Comparison of ENCODE assay signal across 16 cellular contexts in genomic region chr1:58244872-58245271, GRCh38.
DNase-seq lines count a peak whose midpoint lies in the region; ATAC-seq, FAIRE-seq and TF ChIP-seq lines count a peak whose summit lies in the region.
"Had no signal": no experiment of that assay in that cellular context is flagged by ENCODE, and none has a peak within 500 bp of the region (broad histone marks: within the 10 kb centered on the region; RNA-seq: fewer than 3 reads in every experiment).

No MANE protein-coding gene starts in this region.

- no peaks in the 10 kb centered on the region for H3K9me2 ChIP-seq in GM23338 (ENCODE audit: insufficient read depth)

- no peaks in the 10 kb centered on the region for H3K36me3 Mint-ChIP-seq in GM23338 (ENCODE audit: low read depth)
- H3K36me3 Mint-ChIP-seq in stimulated activated effector memory CD8-positive, alpha-beta T cell treated with anti-CD3 and anti-CD28 coated beads, Interleukin-12 subunit alpha, Interleukin-12 subunit beta, amount 100 ng/mL, for 72 hours, result no peaks in the 10 kb centered on the region
- H3K36me3 Mint-ChIP-seq: CD8-positive, alpha-beta T cell had no signal

- H2AFZ ChIP-seq in GM23338, result no peak overlapping the region
- no peak overlapping the region for H2AFZ ChIP-seq in GM12878 (ENCODE audit: control insufficient read depth, low read depth, low read length)

- BruUV-seq in GM12878 (replicated peaks; lab: Mats Ljungman, UMichigan), result no TSS peak

- TF ChIP-seq RAD21 in GM12878 (IDR thresholded peaks at IDR 0.05; ENCODE audit: insufficient read depth, low read depth, low read length), result no peak

- H3K4me3 Mint-ChIP-seq in GM23338, result no peak overlapping the region
- no peak overlapping the region for H3K4me3 Mint-ChIP-seq in stimulated activated effector memory CD8-positive, alpha-beta T cell treated with anti-CD3 and anti-CD28 coated beads, Interleukin-12 subunit alpha, Interleukin-12 subunit beta, amount 100 ng/mL, for 72 hours
- H3K4me3 Mint-ChIP-seq: B cell; CD8-positive, alpha-beta T cell; HFFc6 had no signal

- CTCF ChIA-PET in HEK293 (lab: Yijun Ruan, JAX), result interaction anchor here (0.6 kb wide), 1 partner anchor 1266 kb away, joined by 3 read pairs; no protein-coding TSS in a partner anchor
- CTCF ChIA-PET in GM12878 (lab: Yijun Ruan, JAX), result no interaction called here

- no peak for TF ChIP-seq EP300 in GM12878 (IDR thresholded peaks at IDR 0.05; ENCODE audit: borderline replicate concordance in 1 of 2, control insufficient read depth in 1 of 2, low read depth in 2 of 2, low read length in 2 of 2)

- H3K4me2 ChIP-seq in GM23338 (no peak overlapping the region), GM12878 (ENCODE audit: control insufficient read depth, insufficient read depth) (no peak overlapping the region)
- H3K4me2 ChIP-seq: BLaER1 treated with 17β-estradiol and CSF1 and Interleukin-3, amounts not matched to agents 10 nM and 100 nM had no signal

- TF ChIP-seq CTCF in GM23338 (conservative IDR thresholded peaks at IDR 0.05; ENCODE audit: low read depth in 2 of 2), result no peak
- no peak for TF ChIP-seq CTCF in HEK293 (tag by site-specific recombination; IDR thresholded peaks at IDR 0.05)
- TF ChIP-seq CTCF in GM12878 (IDR thresholded peaks at IDR 0.05 in 2 of 3, conservative IDR thresholded peaks at IDR 0.05 in 1 of 3; ENCODE audit: control insufficient read depth in 2 of 3, extremely low read depth in 1 of 3, insufficient read depth in 1 of 3, low read depth in 3 of 3, low read length in 3 of 3), result no peak

- peaks cover 33% of the 10 kb centered on the region for H3K4me1 Mint-ChIP-seq in GM23338
- H3K4me1 Mint-ChIP-seq in stimulated activated effector memory CD8-positive, alpha-beta T cell treated with anti-CD3 and anti-CD28 coated beads, Interleukin-12 subunit alpha, Interleukin-12 subunit beta, amount 100 ng/mL, for 72 hours, result no peaks in the 10 kb centered on the region

- SMC1A ChIA-PET in GM12878 (lab: Charles Lee; ENCODE audit: uncharacterized antibody, unreplicated experiment), result interaction anchor here (0.7 kb wide), 2 partner anchors 36 to 147 kb away, joined by 3 read pairs; no protein-coding TSS in a partner anchor

- ATAC-seq in GM23338 (no peak), GM12878 (no peak)
- ATAC-seq in stimulated activated effector memory CD8-positive, alpha-beta T cell treated with anti-CD3 and anti-CD28 coated beads, Interleukin-12 subunit alpha, Interleukin-12 subunit beta, amount 100 ng/mL, for 72 hours, result peak; percentile 21
- ATAC-seq in stimulated activated naive CD8-positive, alpha-beta T cell treated with anti-CD3 and anti-CD28 coated beads, Interleukin-15, Interleukin-2, amounts not matched to agents 100 U/mL and 50 U/mL, for 24 hours, result no peak
- ATAC-seq: CD8-positive, alpha-beta T cell had no signal

- POLR2A ChIA-PET in HEK293 (lab: Yijun Ruan, JAX) (no interaction called here), GM12878 (lab: Charles Lee) (no interaction called here)

- H4K20me1 ChIP-seq in GM23338 (replicated peaks; ENCODE audit: insufficient read depth) (0 out of 2 replicates have a peak, but pooled peaks cover 4% of the 10 kb centered on the region), GM12878 (ENCODE audit: control insufficient read depth, insufficient read depth) (no peaks in the 10 kb centered on the region)
- H4K20me1 ChIP-seq: BLaER1 treated with 17β-estradiol and CSF1 and Interleukin-3, amounts not matched to agents 10 nM and 100 nM had no signal

- no peaks in the 10 kb centered on the region for H3F3A ChIP-seq in GM23338 (replicated peaks; ENCODE audit: low read depth)

- H3K27ac ChIP-seq in GM23338 (ENCODE audit: low read depth), result no peak overlapping the region
- H3K27ac ChIP-seq in HEK293 (ENCODE audit: extremely low read depth, low read depth, low read length), result no peak overlapping the region
- no peak overlapping the region for H3K27ac ChIP-seq in GM12878 (ENCODE audit: control insufficient read depth, insufficient read depth)
- H3K27ac ChIP-seq: BLaER1 treated with 17β-estradiol and CSF1 and Interleukin-3, amounts not matched to agents 10 nM and 100 nM had no signal

- H3K27ac Mint-ChIP-seq in GM23338, result no peak overlapping the region
- H3K27ac Mint-ChIP-seq in stimulated activated effector memory CD8-positive, alpha-beta T cell treated with anti-CD3 and anti-CD28 coated beads, Interleukin-12 subunit alpha, Interleukin-12 subunit beta, amount 100 ng/mL, for 72 hours, result no peak overlapping the region
- H3K27ac Mint-ChIP-seq: B cell; CD8-positive, alpha-beta T cell; HFFc6 had no signal

- 4% methylated on average over 3 of the region's 3 CpGs for WGBS in GM12878 (ENCODE audit: insufficient coverage, insufficient replicate concordance, low lambda C conversion rate, missing lambda C conversion rate)

- peaks cover 15% of the 10 kb centered on the region; the same call in 1 of the 2 replicates for H3K79me2 ChIP-seq in GM23338 (replicated peaks; ENCODE audit: insufficient read depth)
- H3K79me2 ChIP-seq in GM12878 (ENCODE audit: control insufficient read depth, insufficient read depth, low read length), result no peaks in the 10 kb centered on the region

- no peaks in the 10 kb centered on the region for H3K9me3 ChIP-seq in HEK293 (ENCODE audit: control insufficient read depth, insufficient read depth, low read depth, low read length)
- no peaks in the 10 kb centered on the region for H3K9me3 ChIP-seq in GM12878 (replicated peaks; ENCODE audit: control insufficient read depth, insufficient read depth, low read length)
- H3K9me3 ChIP-seq: HAP-1 had no signal

- peaks cover 27% of the 10 kb centered on the region for H3K27me3 ChIP-seq in GM23338 (ENCODE audit: insufficient read depth)
- H3K27me3 ChIP-seq in GM12878 (replicated peaks in 1 of 2; ENCODE audit: control insufficient read depth in 2 of 2, insufficient read depth in 2 of 2, low read length in 1 of 2), result peaks cover 3% of the 10 kb centered on the region in 2 experiments; a peak in 3 of 4 replicates
- H3K27me3 ChIP-seq: BLaER1 treated with 17β-estradiol and CSF1 and Interleukin-3, amounts not matched to agents 10 nM and 100 nM had no signal

- TF ChIP-seq POLR2A in GM12878 (IDR thresholded peaks at IDR 0.05; ENCODE audit: low read depth, low read length), result no peak

- no peaks in the 10 kb centered on the region for H3K9me3 Mint-ChIP-seq in GM23338
- H3K9me3 Mint-ChIP-seq in stimulated activated effector memory CD8-positive, alpha-beta T cell treated with anti-CD3 and anti-CD28 coated beads, Interleukin-12 subunit alpha, Interleukin-12 subunit beta, amount 100 ng/mL, for 72 hours, result no peaks in the 10 kb centered on the region
- H3K9me3 Mint-ChIP-seq: CD8-positive, alpha-beta T cell; HFFc6 had no signal

- no peak overlapping the region for H3K4me3 ChIP-seq in GM23338
- H3K4me3 ChIP-seq in HEK293 (ENCODE audit: low read depth, low read length), result no peak overlapping the region
- H3K4me3 ChIP-seq in GM12878, result no peak overlapping the region
- H3K4me3 ChIP-seq: BLaER1 treated with 17β-estradiol and CSF1 and Interleukin-3, amounts not matched to agents 10 nM and 100 nM; HAP-1 had no signal

- H3K9ac ChIP-seq in GM12878 (ENCODE audit: control insufficient read depth, insufficient read depth, low read length), result no peak overlapping the region
- H3K9ac ChIP-seq: BLaER1 treated with 17β-estradiol and CSF1 and Interleukin-3, amounts not matched to agents 10 nM and 100 nM had no signal

- H3K4me1 ChIP-seq in GM23338 (ENCODE audit: insufficient read depth) (peaks cover 18% of the 10 kb centered on the region), HEK293 (ENCODE audit: control insufficient read depth, insufficient read depth, low read length) (no peaks in the 10 kb centered on the region), GM12878 (ENCODE audit: control insufficient read depth, insufficient read depth, low read length) (no peaks in the 10 kb centered on the region)
- H3K4me1 ChIP-seq: HAP-1 had no signal

- peaks cover 19% of the 10 kb centered on the region for H3K27me3 Mint-ChIP-seq in GM23338 (ENCODE audit: insufficient read depth, low read depth, poor library complexity)

- intact Hi-C loops in GM12878 (cut with micrococcal nuclease; ENCODE audit: unreplicated experiment), result no loop called here

- H3K36me3 ChIP-seq in GM23338 (ENCODE audit: insufficient read depth), result no peaks in the 10 kb centered on the region
- no peaks in the 10 kb centered on the region for H3K36me3 ChIP-seq in HEK293 (ENCODE audit: control insufficient read depth in 2 of 2, insufficient read depth in 1 of 2, low read length in 2 of 2)
- H3K36me3 ChIP-seq in GM12878 (ENCODE audit: control insufficient read depth in 2 of 2, insufficient read depth in 2 of 2, low read length in 1 of 2), result no peaks in the 10 kb centered on the region
- H3K36me3 ChIP-seq: BLaER1 treated with 17β-estradiol and CSF1 and Interleukin-3, amounts not matched to agents 10 nM and 100 nM; HAP-1 had no signal

- RAD21 ChIA-PET in GM12878 (lab: Charles Lee; ENCODE audit: unreplicated experiment), result no interaction called here

- DNase-seq in GM23338 (ENCODE audit: low spot score) (no peak), GM12878 (ENCODE audit: low read depth, low spot score) (no peak), RPMI8226 (no peak)
- no peak for DNase-seq in stimulated activated effector memory CD8-positive, alpha-beta T cell treated with anti-CD3 and anti-CD28 coated beads, Interleukin-12 subunit alpha, Interleukin-12 subunit beta, amount 100 ng/mL, for 72 hours (ENCODE audit: low spot score in 2 of 2)
- no peak for DNase-seq in stimulated activated naive CD8-positive, alpha-beta T cell treated with anti-CD3 and anti-CD28 coated beads, Interleukin-15, Interleukin-2, amounts not matched to agents 100 U/mL and 50 U/mL, for 24 hours
- DNase-seq: Calu3; CD8-positive, alpha-beta T cell; DMS79 treated with DMSO at 0.1 percent for 48 hours; GF-D8; HFFc6 had no signal

- FAIRE-seq in GM12878 (lab: Jason Lieb, UNC), result no peak
- FAIRE-seq: GM12891, GM19239 had no signal

- in situ Hi-C loops in GM12878 (cut with MboI), result no loop called here

TF ChIP-seq in HEK293, 187 proteins besides CTCF, POLR2A, EP300 and RAD21 (continues in another document):
- no peak for TF ChIP-seq ZNF677 (tag by site-specific recombination; IDR thresholded peaks at IDR 0.05)
